ENCODE assay signal across 8 cellular contexts in genomic region chr1:206575894-206576737, GRCh38. TPM values are rescaled to one million over a fixed set of nuclear protein-coding genes. Genes with fewer than 3 reads are reported as not detected.
DNase-seq lines count a peak whose midpoint lies in the region; ATAC-seq and TF ChIP-seq lines count a peak whose summit lies in the region.

No MANE protein-coding gene starts in this region.

- H3K9me3 ChIP-seq in CD4-positive, alpha-beta T cell (ENCODE audit: control insufficient read depth, low read length), result no peaks in the 10 kb centered on the region
- no peaks in the 10 kb centered on the region for H3K9me3 ChIP-seq in MM.1S (replicated peaks; ENCODE audit: insufficient read depth, low read length)
- no peaks in the 10 kb centered on the region for H3K9me3 ChIP-seq in muscle layer of duodenum (ENCODE audit: control insufficient read depth in 1 of 2, low read length in 2 of 2)

- peaks cover 98% of the 10 kb centered on the region for H3K4me1 Mint-ChIP-seq in CD4-positive, alpha-beta T cell (ENCODE audit: low read depth)

- intact Hi-C loops in CD4-positive, alpha-beta T cell (cut with DNase I, micrococcal nuclease), result loop anchor here (1.0 to 2.0 kb wide), 3 partner anchors 13 to 24 kb away; no protein-coding TSS in a partner anchor

- H3K27ac ChIP-seq in CD4-positive, alpha-beta T cell (ENCODE audit: low read depth, low read length), result peak overlapping the region; percentile 95
- H3K27ac ChIP-seq in MM.1S (ENCODE audit: low read length), result peak overlapping the region; percentile 56; the same call in 1 of the 2 replicates
- peak overlapping the region; percentile 76 for H3K27ac ChIP-seq in muscle layer of duodenum (ENCODE audit: low read length)
- H3K27ac ChIP-seq in brain microvascular endothelial cell, result no peak overlapping the region

- H3K4me1 ChIP-seq in MM.1S (ENCODE audit: low read length) (peaks cover 70% of the 10 kb centered on the region), muscle layer of duodenum (ENCODE audit: control insufficient read depth in 1 of 2, insufficient read depth in 2 of 2, low read length in 2 of 2) (no peaks in the 10 kb centered on the region)

- no peaks in the 10 kb centered on the region for H3K9me3 Mint-ChIP-seq in CD4-positive, alpha-beta T cell
- no peaks in the 10 kb centered on the region for H3K9me3 Mint-ChIP-seq in activated naive CD4-positive, alpha-beta T cell treated with anti-CD3 and anti-CD28 coated beads, Interleukin-2, amount 50 U/mL, for 72 hours

- no peak overlapping the region for H3K4me3 ChIP-seq in MM.1S (ENCODE audit: low read length)
- H3K4me3 ChIP-seq in muscle layer of duodenum (ENCODE audit: low read depth in 1 of 2, low read length in 2 of 2), result no peak overlapping the region
- H3K4me3 ChIP-seq in brain microvascular endothelial cell (ENCODE audit: low read depth, low read length), result no peak overlapping the region

- no peak for DNase-seq in CD4-positive, alpha-beta T cell
- DNase-seq in MM.1S (no peak), GM19240 (ENCODE audit: insufficient read length, low spot score) (no peak), brain microvascular endothelial cell (no peak), cerebellar nuclear complex (lab: John Stamatoyannopoulos, UW) (no peak)
- no peak for DNase-seq in activated naive CD4-positive, alpha-beta T cell treated with anti-CD3 and anti-CD28 coated beads, Interleukin-2, amount 50 U/mL, for 72 hours (ENCODE audit: low spot score in 2 of 2)
- DNase-seq in stimulated activated naive CD4-positive, alpha-beta T cell (lab: John Stamatoyannopoulos, UW), result no peak

- no peak for TF ChIP-seq CTCF in CD4-positive, alpha-beta T cell (IDR thresholded peaks at IDR 0.05)
- TF ChIP-seq CTCF in MM.1S (IDR thresholded peaks at IDR 0.05; ENCODE audit: low read length) (no peak), brain microvascular endothelial cell (IDR thresholded peaks at IDR 0.05; ENCODE audit: low read depth, low read length, missing control alignments) (no peak)

- H3K36me3 ChIP-seq in MM.1S (replicated peaks; ENCODE audit: insufficient read depth, low read length), result peaks cover 26% of the 10 kb centered on the region; the same call in 1 of the 2 replicates
- H3K36me3 ChIP-seq in muscle layer of duodenum (ENCODE audit: control insufficient read depth in 1 of 2, insufficient read depth in 2 of 2, low read length in 2 of 2), result no peaks in the 10 kb centered on the region
- H3K36me3 ChIP-seq in brain microvascular endothelial cell (replicated peaks), result no peaks in the 10 kb centered on the region

- H3K79me2 ChIP-seq in MM.1S (ENCODE audit: low read length), result peaks cover 100% of the 10 kb centered on the region

- POLR2A ChIA-PET in CD4-positive, alpha-beta T cell (lab: Charles Lee), result interaction anchor here (0.6 to 8.3 kb wide), 11 partner anchors 7 to 422 kb away, joined by 3 to 169 read pairs (median 7); partner anchors contain the start of genes EIF2D and IKBKE

- peak overlapping the region; percentile 0; the same call in 1 of the 2 replicates for H3K9ac ChIP-seq in MM.1S (ENCODE audit: low read length)

- H3K27me3 ChIP-seq in CD4-positive, alpha-beta T cell (ENCODE audit: control insufficient read depth, insufficient read depth, low read length), result no peaks in the 10 kb centered on the region
- H3K27me3 ChIP-seq in MM.1S (replicated peaks; ENCODE audit: insufficient read depth, low read length) (no peaks in the 10 kb centered on the region), muscle layer of duodenum (ENCODE audit: low read depth, low read length) (no peaks in the 10 kb centered on the region), brain microvascular endothelial cell (replicated peaks) (no peaks in the 10 kb centered on the region)

- peak overlapping the region; percentile 70 for H3K4me3 Mint-ChIP-seq in CD4-positive, alpha-beta T cell

- H2AFZ ChIP-seq in MM.1S (ENCODE audit: low read length), result no peak overlapping the region

- CTCF ChIA-PET in CD4-positive, alpha-beta T cell (lab: Charles Lee), result interaction anchor here (1.0 to 2.9 kb wide), 6 partner anchors 7 to 227 kb away, joined by 3 to 14 read pairs (median 6); partner anchors contain the start of gene EIF2D

- no peaks in the 10 kb centered on the region for H3K9me2 ChIP-seq in MM.1S (replicated peaks; ENCODE audit: insufficient read depth, low read length)

- H3K36me3 Mint-ChIP-seq in CD4-positive, alpha-beta T cell (ENCODE audit: low read depth), result peaks cover 71% of the 10 kb centered on the region
- H3K36me3 Mint-ChIP-seq in activated naive CD4-positive, alpha-beta T cell treated with anti-CD3 and anti-CD28 coated beads, Interleukin-2, amount 50 U/mL, for 72 hours, result peaks cover 49 to 66% of the 10 kb centered on the region in 2 donors

- ATAC-seq in CD4-positive, alpha-beta T cell (ENCODE audit: poor library complexity), result no peak
- ATAC-seq in activated naive CD4-positive, alpha-beta T cell treated with anti-CD3 and anti-CD28 coated beads, Interleukin-2, amount 50 U/mL, for 72 hours, result no peak

- H3K27ac Mint-ChIP-seq in CD4-positive, alpha-beta T cell, result peak overlapping the region; percentile 86
- peak overlapping the region; percentile 76 to 100 for H3K27ac Mint-ChIP-seq in activated naive CD4-positive, alpha-beta T cell treated with anti-CD3 and anti-CD28 coated beads, Interleukin-2, amount 50 U/mL, for 72 hours

- H4K20me1 ChIP-seq in MM.1S (ENCODE audit: insufficient read depth, low read length), result peaks cover 56% of the 10 kb centered on the region

- peak overlapping the region; percentile 49; the same call in 1 of the 2 replicates for H3K4me2 ChIP-seq in MM.1S (ENCODE audit: low read depth, low read length)

- in situ Hi-C loops in brain microvascular endothelial cell (cut with HindIII; ENCODE audit: low pct_ligation_motif_present, low sequenced_read_pairs), result loop anchor here (25.0 kb wide), 1 partner anchor 89 kb away; no protein-coding TSS in a partner anchor

- no peaks in the 10 kb centered on the region for H3K27me3 Mint-ChIP-seq in CD4-positive, alpha-beta T cell

- H3F3A ChIP-seq in MM.1S (ENCODE audit: insufficient read depth, low read length), result peaks cover 35% of the 10 kb centered on the region

RNA-seq across cellular contexts. Expression of gene EIF2D, which starts 36.1 kb away (rescaled TPM):
- 10 to 100 TPM; 48.9 to 51.6 TPM for total RNA-seq in CD4-positive, alpha-beta T cell
- total RNA-seq in activated naive CD4-positive, alpha-beta T cell treated with anti-CD3 and anti-CD28 coated beads, Interleukin-2, amount 50 U/mL, for 72 hours, result 100 to 1,000 TPM in 1 of 2 donors, 10 to 100 TPM in 1; 87.1 to 111 TPM

RNA-seq across cellular contexts. Expression of gene DYRK3, which starts 59.2 kb away (rescaled TPM):
- total RNA-seq in CD4-positive, alpha-beta T cell, result 1 to 10 TPM; 1.6 to 1.7 TPM
- 10 to 100 TPM in 1 of 2 donors, 1 to 10 TPM in 1; 2.8 to 12.8 TPM for total RNA-seq in activated naive CD4-positive, alpha-beta T cell treated with anti-CD3 and anti-CD28 coated beads, Interleukin-2, amount 50 U/mL, for 72 hours
